ENCODE assay signal across 9 cellular contexts in genomic region chr2:38907743-38908562, GRCh38. TPM values are rescaled to one million over a fixed set of nuclear protein-coding genes. Genes with fewer than 3 reads are reported as not detected.
A peak's percentile ranks its signal among the peaks of the same experiment; 100 is the strongest.
DNase-seq lines count a peak whose midpoint lies in the region; ATAC-seq lines count a peak whose summit lies in the region.
"Had no signal": no experiment of that assay in that cellular context is flagged by ENCODE, and none has a peak within 500 bp of the region (broad histone marks: within the 10 kb centered on the region; RNA-seq: fewer than 3 reads in every experiment).

No MANE protein-coding gene starts in this region.

- H3K9me3 ChIP-seq in T-helper 17 cell (ENCODE audit: control insufficient read depth, low read length, poor library complexity, severe bottlenecking), result no peaks in the 10 kb centered on the region

- intact Hi-C loops in activated naive CD4-positive, alpha-beta T cell treated with anti-CD3 and anti-CD28 coated beads for 36 hours (cut with micrococcal nuclease), result no loop called here

- H3K27ac Mint-ChIP-seq in T-helper 17 cell, result peak overlapping the region; percentile 63
- no peak overlapping the region for H3K27ac Mint-ChIP-seq in activated naive CD4-positive, alpha-beta T cell treated with anti-CD3 and anti-CD28 coated beads for 36 hours

- H3K27me3 Mint-ChIP-seq in T-helper 17 cell, result no peaks in the 10 kb centered on the region
- no peaks in the 10 kb centered on the region for H3K27me3 Mint-ChIP-seq in activated naive CD4-positive, alpha-beta T cell treated with anti-CD3 and anti-CD28 coated beads for 36 hours (ENCODE audit: low read depth)

- H3K36me3 Mint-ChIP-seq in T-helper 17 cell (ENCODE audit: low read depth), result no peaks in the 10 kb centered on the region
- H3K36me3 Mint-ChIP-seq in activated naive CD4-positive, alpha-beta T cell treated with anti-CD3 and anti-CD28 coated beads for 36 hours (ENCODE audit: low read depth), result no peaks in the 10 kb centered on the region

- CTCF ChIA-PET in activated naive CD4-positive, alpha-beta T cell treated with anti-CD3 and anti-CD28 coated beads for 36 hours (lab: Charles Lee), result no interaction called here

- peaks cover 11% of the 10 kb centered on the region for H3K4me1 Mint-ChIP-seq in T-helper 17 cell
- H3K4me1 Mint-ChIP-seq in activated naive CD4-positive, alpha-beta T cell treated with anti-CD3 and anti-CD28 coated beads for 36 hours (ENCODE audit: low read depth), result peaks cover 8% of the 10 kb centered on the region

- no peak overlapping the region for H3K4me3 Mint-ChIP-seq in T-helper 17 cell
- no peak overlapping the region for H3K4me3 Mint-ChIP-seq in activated naive CD4-positive, alpha-beta T cell treated with anti-CD3 and anti-CD28 coated beads for 36 hours

- ATAC-seq in GM19025 (IDR thresholded peaks at IDR 0.05; ENCODE audit: low read depth, unreplicated experiment) (peak; percentile 85), HG02840 (IDR thresholded peaks at IDR 0.05; ENCODE audit: low FRiP score, unreplicated experiment) (peak; percentile 65), T-helper 17 cell (peak; percentile 67)

- H3K9me3 Mint-ChIP-seq in activated naive CD4-positive, alpha-beta T cell treated with anti-CD3 and anti-CD28 coated beads for 36 hours, result no peaks in the 10 kb centered on the region

- DNase-seq in EH (ENCODE audit: low read depth) (peak; percentile 5), T-helper 17 cell (no peak), amygdala (lab: John Stamatoyannopoulos, UW) (no peak)
- DNase-seq in stimulated activated naive CD4-positive, alpha-beta T cell (lab: John Stamatoyannopoulos, UW), result no peak
- no peak for DNase-seq in NK-92 treated with Interleukin-12 subunit alpha and Interleukin-12 subunit beta, amount 100 ng/mL, for 24 hours (lab: John Stamatoyannopoulos, UW)
- no peak for DNase-seq in activated naive CD4-positive, alpha-beta T cell treated with anti-CD3 and anti-CD28 coated beads for 36 hours
- DNase-seq: activated CD8-positive, alpha-beta memory T cell treated with anti-CD3 and anti-CD28 coated beads, Interleukin-2, amount 50 U/mL, for 4 hours had no signal

RNA-seq across cellular contexts. Expression of gene ARHGEF33, which starts 18.3 kb away (rescaled TPM):
- total RNA-seq in T-helper 17 cell, result not detected
- total RNA-seq in activated naive CD4-positive, alpha-beta T cell treated with anti-CD3 and anti-CD28 coated beads for 36 hours, result not detected

RNA-seq across cellular contexts. Expression of gene MORN2, which starts 32.2 kb away (rescaled TPM):
- 1 to 10 TPM; 1.4 to 2.7 TPM for total RNA-seq in T-helper 17 cell
- total RNA-seq in activated naive CD4-positive, alpha-beta T cell treated with anti-CD3 and anti-CD28 coated beads for 36 hours, result 1 to 10 TPM; 5.1 to 6.2 TPM

RNA-seq across cellular contexts. Expression of gene DHX57, which starts 32.2 kb away (rescaled TPM):
- total RNA-seq in T-helper 17 cell, result 10 to 100 TPM; 13.8 to 20.0 TPM
- 10 to 100 TPM; 10.8 to 12.5 TPM for total RNA-seq in activated naive CD4-positive, alpha-beta T cell treated with anti-CD3 and anti-CD28 coated beads for 36 hours
